In the genomic region with DNA sequence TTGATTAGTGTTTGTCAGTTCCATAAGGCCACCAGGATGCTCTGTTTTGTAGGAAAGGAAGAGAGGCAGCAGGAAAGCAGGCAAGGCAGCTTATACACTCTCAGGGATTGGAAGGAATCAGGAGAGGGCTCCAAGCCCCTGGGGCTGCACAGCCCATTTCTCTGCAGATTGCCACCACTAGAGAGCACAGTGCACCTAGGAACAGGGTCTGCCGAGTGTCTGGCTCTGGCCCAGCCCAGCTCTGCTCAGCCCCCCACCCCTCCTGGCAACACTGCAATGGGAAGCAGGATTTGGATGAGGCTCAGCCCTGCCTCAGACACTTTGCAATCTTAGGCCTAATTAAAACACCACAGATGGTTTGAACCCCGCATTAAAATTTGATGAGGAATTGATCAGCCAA, we compare ENCODE assay signal across 1 cellular context.
TF ChIP-seq lines count a peak whose summit lies in the region.

No MANE protein-coding gene starts in this region.

TF ChIP-seq in SK-N-SH, 30 proteins besides CTCF, POLR2A, EP300 and RAD21 (continued from another document):
- TF ChIP-seq EZH2phosphoT487 (IDR thresholded peaks at IDR 0.05; ENCODE audit: borderline replicate concordance, low read depth): no peak
